ENCODE assay signal across 11 cellular contexts in the genomic region with DNA sequence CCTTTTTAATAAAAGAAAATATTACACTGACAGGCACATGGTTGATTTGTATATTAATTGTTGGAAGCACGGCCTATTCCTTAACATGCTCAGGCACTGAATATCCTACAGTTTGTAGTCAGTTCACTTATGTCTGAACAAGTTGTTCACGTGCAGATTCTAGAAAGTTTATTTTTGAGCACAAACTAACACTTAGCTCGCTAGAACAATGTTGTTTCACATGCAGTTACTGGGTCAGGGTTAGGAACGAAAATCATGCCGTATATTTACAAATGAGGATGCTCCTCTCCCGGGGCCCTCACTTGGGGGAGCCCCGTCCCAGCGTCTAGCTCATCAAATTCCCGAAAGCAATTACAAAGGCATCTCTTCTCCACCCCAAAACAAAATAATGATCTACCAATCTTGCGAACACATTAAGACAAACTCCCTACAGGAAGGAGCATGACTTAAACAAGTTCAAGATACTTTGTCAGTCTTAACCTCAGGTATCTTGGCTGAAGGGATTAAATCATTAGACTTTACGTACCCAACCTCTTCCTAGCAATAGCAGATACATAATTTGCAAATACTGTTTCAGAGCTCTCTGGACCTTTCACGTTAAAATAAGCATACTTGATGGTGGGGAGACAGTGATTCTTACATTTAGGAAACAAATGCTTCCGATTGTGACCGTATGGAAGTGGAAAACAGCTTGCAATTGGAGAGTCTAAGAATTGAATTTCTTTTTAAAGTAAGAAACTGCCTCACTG. TPM values are rescaled to one million over a fixed set of nuclear protein-coding genes. Genes with fewer than 3 reads are reported as not detected.
DNase-seq lines count a peak whose midpoint lies in the region; ATAC-seq, FAIRE-seq and TF ChIP-seq lines count a peak whose summit lies in the region.
"Had no signal": no experiment of that assay in that cellular context is flagged by ENCODE, and none has a peak within 500 bp of the region (broad histone marks: within the 10 kb centered on the region; RNA-seq: fewer than 3 reads in every experiment).

No MANE protein-coding gene starts in this region.

- H3K9me3 ChIP-seq in astrocyte (ENCODE audit: insufficient read depth, low read depth, low read length): no peaks in the 10 kb centered on the region
- no peaks in the 10 kb centered on the region for H3K9me3 ChIP-seq in adrenal gland (replicated peaks in 1 of 3)
- no peaks in the 10 kb centered on the region for H3K9me3 ChIP-seq in gastroesophageal sphincter

- peaks cover 74% of the 10 kb centered on the region for H3K27me3 Mint-ChIP-seq in T-helper 2 cell treated with Interferon-gamma antibody and Interleukin-4, amounts not matched to agents 5 μg/mL and 100 μg/mL, for 36 hours (ENCODE audit: low read depth)
- peaks cover 21% of the 10 kb centered on the region for H3K27me3 Mint-ChIP-seq in astrocyte (ENCODE audit: low read depth, unreplicated experiment)
- H3K27me3 Mint-ChIP-seq in stimulated activated naive B cell treated with anti-CD40 and anti-IgM and Interleukin-4, amounts not matched to agents 10 μg/mL and 1 μg/mL and 100 μg/mL, for 72 hours: peaks cover 30 to 44% of the 10 kb centered on the region in 2 donors

- peaks cover 3% of the 10 kb centered on the region for H3K4me1 Mint-ChIP-seq in T-helper 2 cell treated with Interferon-gamma antibody and Interleukin-4, amounts not matched to agents 5 μg/mL and 100 μg/mL, for 36 hours (ENCODE audit: low read depth)
- H3K4me1 Mint-ChIP-seq in astrocyte (ENCODE audit: low read depth, unreplicated experiment): no peaks in the 10 kb centered on the region
- H3K4me1 Mint-ChIP-seq in stimulated activated naive B cell treated with anti-CD40 and anti-IgM and Interleukin-4, amounts not matched to agents 10 μg/mL and 1 μg/mL and 100 μg/mL, for 72 hours: peaks cover 3 to 16% of the 10 kb centered on the region in 2 donors

- H3K4me3 Mint-ChIP-seq in T-helper 2 cell treated with Interferon-gamma antibody and Interleukin-4, amounts not matched to agents 5 μg/mL and 100 μg/mL, for 36 hours: peak overlapping the region; percentile 70
- peak overlapping the region; percentile 78 for H3K4me3 Mint-ChIP-seq in astrocyte (ENCODE audit: unreplicated experiment)
- H3K4me3 Mint-ChIP-seq in stimulated activated naive B cell treated with anti-CD40 and anti-IgM and Interleukin-4, amounts not matched to agents 10 μg/mL and 1 μg/mL and 100 μg/mL, for 72 hours: peak overlapping the region; percentile 44 to 68

- H4K20me1 ChIP-seq in astrocyte (ENCODE audit: insufficient read depth, low read length): no peaks in the 10 kb centered on the region

- H3K4me1 ChIP-seq in astrocyte (ENCODE audit: insufficient read depth, low read length): peaks cover 5% of the 10 kb centered on the region
- peaks cover 8 to 11% of the 10 kb centered on the region in 2 donors for H3K4me1 ChIP-seq in adrenal gland (replicated peaks in 1 of 2)
- peaks cover 0 to 18% (median 11%) of the 10 kb centered on the region in 3 donors for H3K4me1 ChIP-seq in gastroesophageal sphincter

- H3K4me3 ChIP-seq in astrocyte (ENCODE audit: insufficient read depth, low read depth, low read length) (no peak overlapping the region), adrenal gland (peak overlapping the region in 1 of 4 donors; percentile 75), gastroesophageal sphincter (no peak overlapping the region)

- H3K36me3 ChIP-seq in astrocyte (ENCODE audit: insufficient read depth, low read length) (no peaks in the 10 kb centered on the region), adrenal gland (replicated peaks in 1 of 2) (no peaks in the 10 kb centered on the region), gastroesophageal sphincter (no peaks in the 10 kb centered on the region)

- H3K36me3 Mint-ChIP-seq in T-helper 2 cell treated with Interferon-gamma antibody and Interleukin-4, amounts not matched to agents 5 μg/mL and 100 μg/mL, for 36 hours (ENCODE audit: low read depth): no peaks in the 10 kb centered on the region
- no peaks in the 10 kb centered on the region for H3K36me3 Mint-ChIP-seq in astrocyte (ENCODE audit: low read depth, unreplicated experiment)
- no peaks in the 10 kb centered on the region for H3K36me3 Mint-ChIP-seq in stimulated activated naive B cell treated with anti-CD40 and anti-IgM and Interleukin-4, amounts not matched to agents 10 μg/mL and 1 μg/mL and 100 μg/mL, for 72 hours

- intact Hi-C loops in adrenal gland (cut with DNase I): no loop called here

- H3K27ac ChIP-seq in astrocyte (ENCODE audit: low read depth, low read length) (no peak overlapping the region), adrenal gland (no peak overlapping the region), gastroesophageal sphincter (no peak overlapping the region)

- H3K27me3 ChIP-seq in astrocyte (ENCODE audit: insufficient read depth, low read length): peaks cover 21% of the 10 kb centered on the region
- no peaks in the 10 kb centered on the region for H3K27me3 ChIP-seq in adrenal gland
- peaks cover 50% of the 10 kb centered on the region for H3K27me3 ChIP-seq in gastroesophageal sphincter

- H3K9me3 Mint-ChIP-seq in T-helper 2 cell treated with Interferon-gamma antibody and Interleukin-4, amounts not matched to agents 5 μg/mL and 100 μg/mL, for 36 hours: no peaks in the 10 kb centered on the region
- H3K9me3 Mint-ChIP-seq in astrocyte (ENCODE audit: unreplicated experiment): no peaks in the 10 kb centered on the region
- H3K9me3 Mint-ChIP-seq in stimulated activated naive B cell treated with anti-CD40 and anti-IgM and Interleukin-4, amounts not matched to agents 10 μg/mL and 1 μg/mL and 100 μg/mL, for 72 hours: no peaks in the 10 kb centered on the region

- no peak overlapping the region for H3K9ac ChIP-seq in astrocyte (ENCODE audit: low read length)

- ATAC-seq in stimulated activated naive B cell treated with anti-CD40 and anti-IgM and Interleukin-4, amounts not matched to agents 10 μg/mL and 1 μg/mL and 100 μg/mL, for 72 hours (replicated peaks): no peak
- ATAC-seq in HG03469 (IDR thresholded peaks at IDR 0.05; ENCODE audit: unreplicated experiment) (no peak), gastroesophageal sphincter (no peak)

- peak overlapping the region; percentile 88 for H3K4me2 ChIP-seq in astrocyte (ENCODE audit: low read length)

- WGBS in adrenal gland, 4 donors: 68 to 74% (median 72%) methylated on average over 14 of the region's 14 CpGs
- WGBS in gastroesophageal sphincter (ENCODE audit: low coverage in 1 of 2), 2 donors: 73 to 75% methylated on average over 12 to 14 of the region's 14 CpGs

- peak overlapping the region; percentile 38 for H2AFZ ChIP-seq in astrocyte (ENCODE audit: low read depth, low read length)

- no peak for TF ChIP-seq CTCF in astrocyte (IDR thresholded peaks at IDR 0.05; ENCODE audit: insufficient read depth, low read depth, low read length)
- TF ChIP-seq CTCF in adrenal gland (IDR thresholded peaks at IDR 0.05): no peak
- TF ChIP-seq CTCF in gastroesophageal sphincter (IDR thresholded peaks at IDR 0.05): no peak

- FAIRE-seq in astrocyte (lab: Jason Lieb, UNC): no peak
- FAIRE-seq: A204.1, GM12878 had no signal

- H3K27ac Mint-ChIP-seq in T-helper 2 cell treated with Interferon-gamma antibody and Interleukin-4, amounts not matched to agents 5 μg/mL and 100 μg/mL, for 36 hours: no peak overlapping the region
- no peak overlapping the region for H3K27ac Mint-ChIP-seq in astrocyte (ENCODE audit: unreplicated experiment)
- H3K27ac Mint-ChIP-seq in stimulated activated naive B cell treated with anti-CD40 and anti-IgM and Interleukin-4, amounts not matched to agents 10 μg/mL and 1 μg/mL and 100 μg/mL, for 72 hours: no peak overlapping the region

- DNase-seq in T-helper 2 cell treated with Interferon-gamma antibody and Interleukin-4, amounts not matched to agents 5 μg/mL and 100 μg/mL, for 36 hours (ENCODE audit: low spot score): no peak
- DNase-seq in T-helper 2 cell (no peak), astrocyte (ENCODE audit: low read depth) (no peak), left kidney (ENCODE audit: low read depth, low spot score) (peak; percentile 16), adrenal gland (no peak)
- no peak for DNase-seq in stimulated activated naive B cell treated with anti-CD40 and anti-IgM and Interleukin-4, amounts not matched to agents 10 μg/mL and 1 μg/mL and 100 μg/mL, for 72 hours
- DNase-seq: MV-4-11 had no signal

- no peaks in the 10 kb centered on the region for H3K79me2 ChIP-seq in astrocyte (ENCODE audit: insufficient read depth, low read length)

- no peak for TF ChIP-seq EP300 in gastroesophageal sphincter (IDR thresholded peaks at IDR 0.05)

- TF ChIP-seq POLR2A in adrenal gland (IDR thresholded peaks at IDR 0.05): no peak
- TF ChIP-seq POLR2A in gastroesophageal sphincter (IDR thresholded peaks at IDR 0.05): no peak

RNA-seq across cellular contexts. Expression of a gene that starts 1.5 kb away (rescaled TPM):
- total RNA-seq in astrocyte: 2.8 and 3.3 TPM in 2 replicates
- 10 to 100 TPM in 7 of 8 donors, 1 to 10 TPM in 1; 9.8 to 26.4 (median 11.9) TPM for total RNA-seq in adrenal gland
- polyA plus RNA-seq in adrenal gland: 10 to 100 TPM in 1 of 3 donors, 1 to 10 TPM in 2; 4.7 to 31.6 (median 9.1) TPM
- total RNA-seq in gastroesophageal sphincter: 1 to 10 TPM; 1.1 to 6.7 (median 4.3) TPM
